Comparison of ENCODE assay signal across 8 cellular contexts in genomic region chr12:6962285-6963015, GRCh38. TPM values are rescaled to one million over a fixed set of nuclear protein-coding genes. Genes with fewer than 3 reads are reported as not detected.
DNase-seq lines count a peak whose midpoint lies in the region; ATAC-seq, FAIRE-seq and TF ChIP-seq lines count a peak whose summit lies in the region.

No MANE protein-coding gene starts in this region.

- TF ChIP-seq EP300 in K562 (IDR thresholded peaks at IDR 0.05; ENCODE audit: low read length), result no peak

- H3K4me1 Mint-ChIP-seq in Calu3 (ENCODE audit: low read depth, unreplicated experiment) (peaks cover 38% of the 10 kb centered on the region), memory B cell (peaks cover 58% of the 10 kb centered on the region)

- H3K27ac Mint-ChIP-seq in Calu3 (ENCODE audit: unreplicated experiment) (peak overlapping the region; percentile 87), memory B cell (peak overlapping the region; percentile 97)

- TF ChIP-seq RAD21 in K562 (CRISPR knock-in tag; conservative IDR thresholded peaks at IDR 0.05 in 1 of 2, IDR thresholded peaks at IDR 0.05 in 1 of 2), result no peak

- peak overlapping the region; percentile 42 for H3K4me3 ChIP-seq in K562
- H3K4me3 ChIP-seq in vagina, result peak overlapping the region; percentile 35 to 52

- peaks cover 46 to 70% of the 10 kb centered on the region in 2 experiments for H3K4me1 ChIP-seq in K562 (replicated peaks in 1 of 2; ENCODE audit: control insufficient read depth in 2 of 2, insufficient read depth in 2 of 2, low read length in 2 of 2)
- peaks cover 29% of the 10 kb centered on the region for H3K4me1 ChIP-seq in vagina

- H4K20me1 ChIP-seq in K562 (replicated peaks; ENCODE audit: control insufficient read depth, insufficient read depth, low read length), result no peaks in the 10 kb centered on the region

- H3K27me3 ChIP-seq in K562 (ENCODE audit: control insufficient read depth in 2 of 2, insufficient read depth in 2 of 2, low read length in 2 of 2) (no peaks in the 10 kb centered on the region), vagina (no peaks in the 10 kb centered on the region)

- H3K9me3 ChIP-seq in K562 (replicated peaks; ENCODE audit: control insufficient read depth, insufficient read depth, low read depth, low read length) (no peaks in the 10 kb centered on the region), vagina (no peaks in the 10 kb centered on the region)

- CTCF ChIA-PET in Calu3 (lab: Charles Lee) (interaction anchor here (1.0 to 5.5 kb wide), 8 partner anchors 10 to 110 kb away, joined by 3 to 90 read pairs (median 4); partner anchors contain the start of genes C12orf57, RNU7-1 and SPSB2), K562 (lab: Yijun Ruan, JAX; ENCODE audit: low intra/inter-chr PET ratio) (interaction anchor here (1.7 kb wide), 1 partner anchor 18 kb away, joined by 13 read pairs; the partner anchor contains the start of genes C12orf57 and RNU7-1)

- H3K4me3 Mint-ChIP-seq in Calu3 (ENCODE audit: low read depth, unreplicated experiment) (peak overlapping the region; percentile 79), memory B cell (peak overlapping the region; percentile 8)

- H3K27me3 Mint-ChIP-seq in Calu3 (ENCODE audit: unreplicated experiment), result no peaks in the 10 kb centered on the region
- H3K27me3 Mint-ChIP-seq in memory B cell, result no peaks in the 10 kb centered on the region

- BruUV-seq in Calu3 (replicated peaks; lab: Mats Ljungman, UMichigan) (no TSS peak), K562 (replicated peaks; lab: Mats Ljungman, UMichigan) (no TSS peak)

- no peak for FAIRE-seq in K562 (lab: Jason Lieb, UNC)

- peak overlapping the region; percentile 92 to 96 for H3K9ac ChIP-seq in K562 (ENCODE audit: insufficient read depth in 1 of 2, low read depth in 2 of 2, low read length in 2 of 2)

- WGBS in K562 (ENCODE audit: insufficient coverage, low coverage, missing lambda C conversion rate), result 28% methylated on average over 10 of the region's 25 CpGs

- DNase-seq in Calu3 (peak; percentile 68), NCI-H1105 treated with DMSO at 0.1 percent for 48 hours (lab: John Stamatoyannopoulos, UW) (peak; percentile 89), K562 (ENCODE audit: extremely low read depth in 1 of 4, low spot score in 3 of 4) (peak in 2 of 4 experiments; percentile 29 to 31), memory B cell (ENCODE audit: low spot score in 2 of 2) (peak in 1 of 2 donors; percentile 23), vagina (ENCODE audit: extremely low spot score in 2 of 2) (no peak), amniotic stem cell (lab: John Stamatoyannopoulos, UW) (no peak)

- H3K9me3 Mint-ChIP-seq in Calu3 (ENCODE audit: low read depth, unreplicated experiment) (no peaks in the 10 kb centered on the region), memory B cell (no peaks in the 10 kb centered on the region)

- TF ChIP-seq POLR2A in K562 (conservative IDR thresholded peaks at IDR 0.05) (no peak), vagina (IDR thresholded peaks at IDR 0.05) (no peak)

- intact Hi-C loops in Calu3 (cut with micrococcal nuclease; ENCODE audit: unreplicated experiment) (loop anchor here (1.0 kb wide), 1 partner anchor 18 kb away; the partner anchor contains the start of gene C12orf57), K562 (cut with micrococcal nuclease) (loop anchor here (10.0 kb wide), 1 partner anchor 222 kb away; the partner anchor contains the start of gene PEX5), vagina (cut with DNase I) (no loop called here)

- ATAC-seq in K562, result peak; percentile 2
- no peak for ATAC-seq in memory B cell (ENCODE audit: low read depth)
- ATAC-seq in GM21381 (IDR thresholded peaks at IDR 0.05; ENCODE audit: unreplicated experiment), result no peak
- ATAC-seq in HG03571 (IDR thresholded peaks at IDR 0.05; ENCODE audit: unreplicated experiment), result no peak

- peaks cover 92% of the 10 kb centered on the region for H3K36me3 Mint-ChIP-seq in Calu3 (ENCODE audit: insufficient read depth, unreplicated experiment)
- peaks cover 29% of the 10 kb centered on the region for H3K36me3 Mint-ChIP-seq in memory B cell

- peak overlapping the region; percentile 89 for H2AFZ ChIP-seq in K562 (ENCODE audit: low read depth, low read length)

- H3K36me3 ChIP-seq in K562 (ENCODE audit: control insufficient read depth, insufficient read depth, low read length) (peaks cover 30% of the 10 kb centered on the region; the same call in 2 of the 3 replicates), vagina (peaks cover 0 to 24% of the 10 kb centered on the region in 2 donors)

- POLR2A ChIA-PET in K562 (lab: Yijun Ruan, JAX), result interaction anchor here (1.0 to 8.0 kb wide), 9 partner anchors 13 to 146 kb away, joined by 3 to 98 read pairs (median 5); partner anchors contain the start of genes C12orf57, LPCAT3, RNU7-1 and SPSB2

- TF ChIP-seq CTCF in Calu3 (IDR thresholded peaks at IDR 0.05; ENCODE audit: unreplicated experiment), result no peak
- TF ChIP-seq CTCF in K562 (IDR thresholded peaks at IDR 0.05 in 2 of 3, conservative IDR thresholded peaks at IDR 0.05 in 1 of 3; ENCODE audit: insufficient read depth in 2 of 3, low read depth in 1 of 3, low read length in 3 of 3), result no peak
- no peak for TF ChIP-seq CTCF in vagina (IDR thresholded peaks at IDR 0.05)

- peaks cover 16% of the 10 kb centered on the region; the same call in 2 of the 3 replicates for H3K79me2 ChIP-seq in K562 (ENCODE audit: control insufficient read depth, insufficient read depth, low read length)

- peak overlapping the region; percentile 96 for H3K27ac ChIP-seq in K562 (ENCODE audit: extremely low read depth, low read depth, low read length)
- peak overlapping the region; percentile 87 for H3K27ac ChIP-seq in vagina

- in situ Hi-C loops in K562 (cut with MboI), result no loop called here

- H3K4me2 ChIP-seq in K562 (ENCODE audit: insufficient read depth, low read length), result peak overlapping the region; percentile 95

- no peaks in the 10 kb centered on the region for H3K9me1 ChIP-seq in K562 (ENCODE audit: control insufficient read depth, insufficient read depth, low read length)

RNA-seq across cellular contexts. Expression of gene PHB2, which starts 8.0 kb away (rescaled TPM):
- total RNA-seq in Calu3 (2022) (182 and 195 TPM in 2 replicates), K562 (2014; rRNA removed) (445 and 447 TPM in 2 replicates), K562 (2014; rRNA removed; fragmentation: Illumina TruSeq; extraction: Trizol) (245 and 293 TPM in 2 replicates), K562 (2015; rRNA removed; fragmentation: Illumina TruSeq; extraction: Trizol) (333 and 335 TPM in 2 replicates), K562 (2021) (345 and 377 TPM in 2 replicates), vagina (199 TPM)
- total RNA-seq in K562 (2011; cell fraction: chromatin; rRNA removed; ENCODE audit: low replicate concordance), result 114 and 294 TPM in 2 replicates
- 282 and 350 TPM in 2 replicates for total RNA-seq in K562 (2011; cell fraction: nucleolus; rRNA removed)
- 189 and 209 TPM in 2 replicates for total RNA-seq in K562 (2011; cell fraction: nucleoplasm; rRNA removed)
- polyA plus RNA-seq in K562 (2011; rRNA removed) (437 and 459 TPM in 2 replicates), K562 (2014; fragmentation: Illumina TruSeq; extraction: Trizol) (428 and 468 TPM in 2 replicates), K562 (2014; fragmentation: Nextera tagmentation; extraction: Ambion mirVana) (100 to 1,000 TPM in 1 of 2 experiments, 10 to 100 TPM in 1; 73.6 to 123 TPM), K562 (2014; rRNA removed) (449 and 464 TPM in 2 replicates)
- 556 and 694 TPM in 2 replicates for polyA plus RNA-seq in K562 (2011; cell fraction: cytosol; rRNA removed)
- 446 and 452 TPM in 2 replicates for polyA plus RNA-seq in K562 (2011; cell fraction: nucleus; rRNA removed)
- 284 and 340 TPM in 2 replicates for polyA plus RNA-seq in K562 (2012)
- 158 and 180 TPM in 2 replicates for polyA minus RNA-seq in K562 (2011; rRNA and poly(A)+ RNA removed)
- polyA minus RNA-seq in K562 (2011; cell fraction: cytosol; rRNA and poly(A)+ RNA removed), result 115 and 128 TPM in 2 replicates
- polyA minus RNA-seq in K562 (2011; cell fraction: nucleus; rRNA and poly(A)+ RNA removed), result 169 and 221 TPM in 2 replicates

RNA-seq across cellular contexts. Expression of gene EMG1, which starts 8.3 kb away (rescaled TPM):
- total RNA-seq in Calu3 (2022) (73.1 and 80.5 TPM in 2 replicates), K562 (2014; rRNA removed) (66.5 and 97.2 TPM in 2 replicates), K562 (2014; rRNA removed; fragmentation: Illumina TruSeq; extraction: Trizol) (82.7 and 85.9 TPM in 2 replicates), K562 (2015; rRNA removed; fragmentation: Illumina TruSeq; extraction: Trizol) (66.9 and 75.1 TPM in 2 replicates), K562 (2021) (85.1 and 92.0 TPM in 2 replicates), vagina (21.9 TPM)
- total RNA-seq in K562 (2011; cell fraction: chromatin; rRNA removed; ENCODE audit: low replicate concordance), result 73.4 and 85.5 TPM in 2 replicates
- total RNA-seq in K562 (2011; cell fraction: nucleolus; rRNA removed), result 47.0 and 47.5 TPM in 2 replicates
- total RNA-seq in K562 (2011; cell fraction: nucleoplasm; rRNA removed), result 50.0 and 50.4 TPM in 2 replicates
- polyA plus RNA-seq in K562 (2011; rRNA removed) (71.4 and 92.5 TPM in 2 replicates), K562 (2014; fragmentation: Illumina TruSeq; extraction: Trizol) (99.2 and 121 TPM in 2 replicates), K562 (2014; fragmentation: Nextera tagmentation; extraction: Ambion mirVana) (100 to 1,000 TPM; 149 to 186 TPM), K562 (2014; rRNA removed) (107 and 112 TPM in 2 replicates)
- 55.9 and 63.4 TPM in 2 replicates for polyA plus RNA-seq in K562 (2011; cell fraction: cytosol; rRNA removed)
- 51.0 and 63.3 TPM in 2 replicates for polyA plus RNA-seq in K562 (2011; cell fraction: nucleus; rRNA removed)
- polyA plus RNA-seq in K562 (2012), result 50.3 and 124 TPM in 2 replicates
- 32.7 and 39.5 TPM in 2 replicates for polyA minus RNA-seq in K562 (2011; rRNA and poly(A)+ RNA removed)
- polyA minus RNA-seq in K562 (2011; cell fraction: cytosol; rRNA and poly(A)+ RNA removed), result 15.3 and 30.8 TPM in 2 replicates
- 19.4 and 30.4 TPM in 2 replicates for polyA minus RNA-seq in K562 (2011; cell fraction: nucleus; rRNA and poly(A)+ RNA removed)

RNA-seq across cellular contexts. Expression of gene PTPN6, which starts 11.3 kb away (rescaled TPM):
- total RNA-seq in Calu3 (2022) (42.4 and 46.3 TPM in 2 replicates), K562 (2014; rRNA removed) (5.1 and 7.3 TPM in 2 replicates), K562 (2014; rRNA removed; fragmentation: Illumina TruSeq; extraction: Trizol) (1.5 and 1.6 TPM in 2 replicates), K562 (2015; rRNA removed; fragmentation: Illumina TruSeq; extraction: Trizol) (2.7 and 4.4 TPM in 2 replicates), K562 (2021) (4.1 and 6.4 TPM in 2 replicates), vagina (17.4 TPM)
- total RNA-seq in K562 (2011; cell fraction: chromatin; rRNA removed; ENCODE audit: low replicate concordance), result 2.3 and 4.5 TPM in 2 replicates
- 3.3 and 4.3 TPM in 2 replicates for total RNA-seq in K562 (2011; cell fraction: nucleolus; rRNA removed)
- 2.6 and 2.8 TPM in 2 replicates for total RNA-seq in K562 (2011; cell fraction: nucleoplasm; rRNA removed)
- polyA plus RNA-seq in K562 (2011; rRNA removed) (3.9 and 7.5 TPM in 2 replicates), K562 (2014; fragmentation: Illumina TruSeq; extraction: Trizol) (5.1 and 5.6 TPM in 2 replicates), K562 (2014; fragmentation: Nextera tagmentation; extraction: Ambion mirVana) (1 to 10 TPM; 2.0 to 3.0 TPM), K562 (2014; rRNA removed) (4.4 and 4.7 TPM in 2 replicates)
- 5.1 and 8.7 TPM in 2 replicates for polyA plus RNA-seq in K562 (2011; cell fraction: cytosol; rRNA removed)
- 8.0 and 10.0 TPM in 2 replicates for polyA plus RNA-seq in K562 (2011; cell fraction: nucleus; rRNA removed)
- 6.6 and 9.3 TPM in 2 replicates for polyA plus RNA-seq in K562 (2012)
- 2.0 and 5.6 TPM in 2 replicates for polyA minus RNA-seq in K562 (2011; rRNA and poly(A)+ RNA removed)
- 1.6 and 10.2 TPM in 2 replicates for polyA minus RNA-seq in K562 (2011; cell fraction: cytosol; rRNA and poly(A)+ RNA removed)
- polyA minus RNA-seq in K562 (2011; cell fraction: nucleus; rRNA and poly(A)+ RNA removed), result 2.0 and 5.2 TPM in 2 replicates

RNA-seq across cellular contexts. Expression of gene C12orf57, which starts 18.6 kb away (rescaled TPM):
- total RNA-seq in Calu3 (2022) (96.7 and 103 TPM in 2 replicates), K562 (2014; rRNA removed) (131 and 140 TPM in 2 replicates), K562 (2014; rRNA removed; fragmentation: Illumina TruSeq; extraction: Trizol) (22.9 and 26.7 TPM in 2 replicates), K562 (2015; rRNA removed; fragmentation: Illumina TruSeq; extraction: Trizol) (113 and 115 TPM in 2 replicates), K562 (2021) (104 and 113 TPM in 2 replicates), vagina (760 TPM)
- total RNA-seq in K562 (2011; cell fraction: chromatin; rRNA removed; ENCODE audit: low replicate concordance), result 30.7 and 66.4 TPM in 2 replicates
- total RNA-seq in K562 (2011; cell fraction: nucleolus; rRNA removed), result 89.2 and 92.8 TPM in 2 replicates
- 81.8 and 119 TPM in 2 replicates for total RNA-seq in K562 (2011; cell fraction: nucleoplasm; rRNA removed)
- polyA plus RNA-seq in K562 (2011; rRNA removed) (190 and 317 TPM in 2 replicates), K562 (2014; fragmentation: Illumina TruSeq; extraction: Trizol) (41.5 and 120 TPM in 2 replicates), K562 (2014; fragmentation: Nextera tagmentation; extraction: Ambion mirVana) (100 to 1,000 TPM in 1 of 2 experiments, 10 to 100 TPM in 1; 64.2 to 107 TPM), K562 (2014; rRNA removed) (188 and 191 TPM in 2 replicates)
- 504 and 556 TPM in 2 replicates for polyA plus RNA-seq in K562 (2011; cell fraction: cytosol; rRNA removed)
- 180 and 275 TPM in 2 replicates for polyA plus RNA-seq in K562 (2011; cell fraction: nucleus; rRNA removed)
- 150 and 417 TPM in 2 replicates for polyA plus RNA-seq in K562 (2012)
- polyA minus RNA-seq in K562 (2011; rRNA and poly(A)+ RNA removed), result 37.7 TPM in 2 replicates
- polyA minus RNA-seq in K562 (2011; cell fraction: cytosol; rRNA and poly(A)+ RNA removed), result 34.5 and 61.2 TPM in 2 replicates
- polyA minus RNA-seq in K562 (2011; cell fraction: nucleus; rRNA and poly(A)+ RNA removed), result 33.4 and 59.2 TPM in 2 replicates

RNA-seq across cellular contexts. Expression of gene RNU7-1, which starts 18.8 kb away (rescaled TPM):
- not detected in 2 replicates for total RNA-seq in Calu3 (2022)
- total RNA-seq in K562 (2011; cell fraction: chromatin; rRNA removed; ENCODE audit: low replicate concordance), result not detected in 2 replicates
- total RNA-seq in K562 (2011; cell fraction: nucleolus; rRNA removed), result not detected in 2 replicates
- not detected in 2 replicates for total RNA-seq in K562 (2011; cell fraction: nucleoplasm; rRNA removed)
- total RNA-seq in K562 (2014; rRNA removed), result not detected in 2 replicates
- not detected in 2 replicates for total RNA-seq in K562 (2014; rRNA removed; fragmentation: Illumina TruSeq; extraction: Trizol)
- not detected in 2 replicates for total RNA-seq in K562 (2015; rRNA removed; fragmentation: Illumina TruSeq; extraction: Trizol)
- total RNA-seq in K562 (2021), result not detected in 2 replicates
- not detected in 2 replicates for polyA plus RNA-seq in K562 (2011; rRNA removed)
- polyA plus RNA-seq in K562 (2011; cell fraction: cytosol; rRNA removed), result not detected in 2 replicates
- not detected in 2 replicates for polyA plus RNA-seq in K562 (2011; cell fraction: nucleus; rRNA removed)
- not detected in 2 replicates for polyA plus RNA-seq in K562 (2012)
- not detected in 2 replicates for polyA plus RNA-seq in K562 (2014; fragmentation: Illumina TruSeq; extraction: Trizol)
- polyA plus RNA-seq in K562 (2014; fragmentation: Nextera tagmentation; extraction: Ambion mirVana), result not detected
- polyA plus RNA-seq in K562 (2014; rRNA removed), result not detected in 2 replicates
- polyA minus RNA-seq in K562 (2011; rRNA and poly(A)+ RNA removed), result not detected in 2 replicates
- not detected in 2 replicates for polyA minus RNA-seq in K562 (2011; cell fraction: cytosol; rRNA and poly(A)+ RNA removed)
- not detected in 2 replicates for polyA minus RNA-seq in K562 (2011; cell fraction: nucleus; rRNA and poly(A)+ RNA removed)
- not detected for total RNA-seq in vagina

Comparison
In these comparisons a context has a peak if more than half of its experiments do, and no peak if none do; other contexts are left out.
1. DNase-seq: peak in Calu3 (single experiment) and NCI-H1105 treated with DMSO at 0.1 percent for 48 hours (single experiment); none in vagina (0 of 2) and amniotic stem cell (single experiment).